11 cellular contexts compared by ENCODE assay signal in the genomic region with DNA sequence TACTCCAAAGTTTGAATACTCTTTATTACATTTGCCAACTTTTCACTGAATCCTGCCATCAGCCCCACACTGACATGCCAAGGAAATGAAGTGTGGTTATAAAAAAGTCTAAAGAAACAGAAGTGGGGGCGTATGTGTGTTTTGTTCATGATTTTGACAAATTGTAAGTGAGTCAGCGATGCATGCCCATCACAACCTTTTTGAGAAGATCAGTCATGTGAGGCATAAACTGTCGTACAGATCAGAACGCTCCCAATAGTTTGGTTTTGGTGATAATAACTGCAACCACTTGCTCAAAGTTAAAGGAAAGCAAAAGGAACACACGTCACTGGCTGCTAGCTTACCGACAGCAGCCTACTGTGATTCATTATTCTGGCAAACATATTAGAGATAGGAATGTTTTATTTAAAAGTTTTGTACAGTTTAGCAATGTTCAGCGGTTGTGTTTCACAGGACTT.
A peak's percentile ranks its signal among the peaks of the same experiment; 100 is the strongest.
DNase-seq lines count a peak whose midpoint lies in the region; ATAC-seq and TF ChIP-seq lines count a peak whose summit lies in the region.
"Had no signal": no experiment of that assay in that cellular context is flagged by ENCODE, and none has a peak within 500 bp of the region (broad histone marks: within the 10 kb centered on the region; RNA-seq: fewer than 3 reads in every experiment).

No MANE protein-coding gene starts in this region.

- H3F3A ChIP-seq in SK-N-SH (replicated peaks; ENCODE audit: insufficient read depth), result peaks cover 12% of the 10 kb centered on the region

- peak; percentile 20 for DNase-seq in activated CD4-positive, alpha-beta memory T cell treated with anti-CD3 and anti-CD28 coated beads for 36 hours
- DNase-seq in activated CD4-positive, alpha-beta memory T cell treated with anti-CD3 and anti-CD28 coated beads, Interleukin-2, amount 10 ng/mL, durations not matched to agents 7 days and 5 days, result no peak
- DNase-seq in SK-N-SH (no peak), Right ventricle myocardium superior (no peak), HuH-7 (ENCODE audit: low spot score) (no peak), NCI-H128 (lab: John Stamatoyannopoulos, UW; ENCODE audit: unreplicated experiment) (no peak)
- DNase-seq in stimulated activated naive CD8-positive, alpha-beta T cell treated with anti-CD3 and anti-CD28 coated beads, Interleukin-15, amount 100 ng/mL, for 72 hours, result peak in 1 of 2 donors; percentile 10
- no peak for DNase-seq in stimulated activated naive CD4-positive, alpha-beta T cell (lab: John Stamatoyannopoulos, UW)
- DNase-seq: AML-193; effector memory CD4-positive, alpha-beta T cell; Karpas-422 had no signal

- no peak for TF ChIP-seq RAD21 in SK-N-SH (IDR thresholded peaks at IDR 0.05; ENCODE audit: low read length)

- no peaks in the 10 kb centered on the region for H3K4me1 Mint-ChIP-seq in activated CD4-positive, alpha-beta memory T cell treated with anti-CD3 and anti-CD28 coated beads for 36 hours (ENCODE audit: low read depth)
- H3K4me1 Mint-ChIP-seq in activated CD4-positive, alpha-beta memory T cell treated with anti-CD3 and anti-CD28 coated beads, Interleukin-2, amount 10 ng/mL, durations not matched to agents 7 days and 5 days, result no peaks in the 10 kb centered on the region
- no peaks in the 10 kb centered on the region for H3K4me1 Mint-ChIP-seq in stimulated activated naive CD8-positive, alpha-beta T cell treated with anti-CD3 and anti-CD28 coated beads, Interleukin-15, amount 100 ng/mL, for 72 hours

- H3K27me3 Mint-ChIP-seq in activated CD4-positive, alpha-beta memory T cell treated with anti-CD3 and anti-CD28 coated beads for 36 hours, result no peaks in the 10 kb centered on the region
- H3K27me3 Mint-ChIP-seq in activated CD4-positive, alpha-beta memory T cell treated with anti-CD3 and anti-CD28 coated beads, Interleukin-2, amount 10 ng/mL, durations not matched to agents 7 days and 5 days, result no peaks in the 10 kb centered on the region
- H3K27me3 Mint-ChIP-seq in stimulated activated naive CD8-positive, alpha-beta T cell treated with anti-CD3 and anti-CD28 coated beads, Interleukin-15, amount 100 ng/mL, for 72 hours, result no peaks in the 10 kb centered on the region

- H3K4me2 ChIP-seq in SK-N-SH, result peak overlapping the region; percentile 41

- H3K27me3 ChIP-seq in SK-N-SH (ENCODE audit: insufficient read depth), result no peaks in the 10 kb centered on the region

- no peaks in the 10 kb centered on the region for H3K9me2 ChIP-seq in SK-N-SH

- CTCF ChIA-PET in activated CD4-positive, alpha-beta memory T cell treated with anti-CD3 and anti-CD28 coated beads for 36 hours (lab: Charles Lee), result no interaction called here
- CTCF ChIA-PET in activated CD4-positive, alpha-beta memory T cell treated with anti-CD3 and anti-CD28 coated beads, Interleukin-2, amount 10 ng/mL, durations not matched to agents 7 days and 5 days (lab: Charles Lee), result no interaction called here
- CTCF ChIA-PET in SK-N-SH (lab: Yijun Ruan, JAX), result no interaction called here

- no peak for TF ChIP-seq EP300 in SK-N-SH (IDR thresholded peaks at IDR 0.05; ENCODE audit: borderline replicate concordance in 1 of 2, low read depth in 1 of 2, low read length in 1 of 2)

- H3K4me1 ChIP-seq in SK-N-SH (ENCODE audit: control insufficient read depth in 1 of 2, insufficient read depth in 2 of 2, low read depth in 1 of 2, low read length in 1 of 2), result no peaks in the 10 kb centered on the region; a peak in 2 of 4 replicates

- POLR2A ChIA-PET in activated CD4-positive, alpha-beta memory T cell treated with anti-CD3 and anti-CD28 coated beads for 36 hours (lab: Charles Lee), result no interaction called here
- POLR2A ChIA-PET in activated CD4-positive, alpha-beta memory T cell treated with anti-CD3 and anti-CD28 coated beads, Interleukin-2, amount 10 ng/mL, durations not matched to agents 7 days and 5 days (lab: Charles Lee), result no interaction called here
- POLR2A ChIA-PET in SK-N-SH (lab: Yijun Ruan, JAX), result no interaction called here

- 47% methylated on average over 7 of the region's 7 CpGs for WGBS in SK-N-SH (ENCODE audit: low lambda C conversion rate)

- no peak overlapping the region for H3K27ac Mint-ChIP-seq in activated CD4-positive, alpha-beta memory T cell treated with anti-CD3 and anti-CD28 coated beads for 36 hours
- no peak overlapping the region for H3K27ac Mint-ChIP-seq in activated CD4-positive, alpha-beta memory T cell treated with anti-CD3 and anti-CD28 coated beads, Interleukin-2, amount 10 ng/mL, durations not matched to agents 7 days and 5 days
- H3K27ac Mint-ChIP-seq in stimulated activated naive CD8-positive, alpha-beta T cell treated with anti-CD3 and anti-CD28 coated beads, Interleukin-15, amount 100 ng/mL, for 72 hours, result no peak overlapping the region

- H3K4me3 Mint-ChIP-seq in activated CD4-positive, alpha-beta memory T cell treated with anti-CD3 and anti-CD28 coated beads for 36 hours, result no peak overlapping the region
- no peak overlapping the region for H3K4me3 Mint-ChIP-seq in activated CD4-positive, alpha-beta memory T cell treated with anti-CD3 and anti-CD28 coated beads, Interleukin-2, amount 10 ng/mL, durations not matched to agents 7 days and 5 days
- H3K4me3 Mint-ChIP-seq in stimulated activated naive CD8-positive, alpha-beta T cell treated with anti-CD3 and anti-CD28 coated beads, Interleukin-15, amount 100 ng/mL, for 72 hours, result peak overlapping the region in 1 of 2 donors; percentile 17

- H3K79me2 ChIP-seq in SK-N-SH (ENCODE audit: insufficient read depth), result no peaks in the 10 kb centered on the region

- peak overlapping the region; percentile 17; the same call in 1 of the 2 replicates for H3K9ac ChIP-seq in SK-N-SH

- no peaks in the 10 kb centered on the region for H3K9me3 ChIP-seq in SK-N-SH

- no peaks in the 10 kb centered on the region for H3K36me3 ChIP-seq in SK-N-SH (replicated peaks in 1 of 2; ENCODE audit: control insufficient read depth in 1 of 2, insufficient read depth in 2 of 2, low read length in 1 of 2)

- peak overlapping the region; percentile 80; the same call in 1 of the 2 replicates for H2AFZ ChIP-seq in SK-N-SH (ENCODE audit: low read depth)

- no peaks in the 10 kb centered on the region for H4K20me1 ChIP-seq in SK-N-SH (ENCODE audit: insufficient read depth)

- no peaks in the 10 kb centered on the region for H3K36me3 Mint-ChIP-seq in activated CD4-positive, alpha-beta memory T cell treated with anti-CD3 and anti-CD28 coated beads for 36 hours
- no peaks in the 10 kb centered on the region for H3K36me3 Mint-ChIP-seq in activated CD4-positive, alpha-beta memory T cell treated with anti-CD3 and anti-CD28 coated beads, Interleukin-2, amount 10 ng/mL, durations not matched to agents 7 days and 5 days (ENCODE audit: low read depth)

- no peaks in the 10 kb centered on the region for H3K9me3 Mint-ChIP-seq in activated CD4-positive, alpha-beta memory T cell treated with anti-CD3 and anti-CD28 coated beads for 36 hours
- no peaks in the 10 kb centered on the region for H3K9me3 Mint-ChIP-seq in activated CD4-positive, alpha-beta memory T cell treated with anti-CD3 and anti-CD28 coated beads, Interleukin-2, amount 10 ng/mL, durations not matched to agents 7 days and 5 days
- no peaks in the 10 kb centered on the region for H3K9me3 Mint-ChIP-seq in stimulated activated naive CD8-positive, alpha-beta T cell treated with anti-CD3 and anti-CD28 coated beads, Interleukin-15, amount 100 ng/mL, for 72 hours

- H3K4me3 ChIP-seq in SK-N-SH (ENCODE audit: low read depth in 2 of 2, low read length in 1 of 2), result 0 out of 4 replicates have a peak overlapping the region, but pooled peaks of 1 of the 2 experiments have one; percentile 17

- peak; percentile 76 for ATAC-seq in Right ventricle myocardium superior (ENCODE audit: poor library complexity)
- ATAC-seq in stimulated activated naive CD8-positive, alpha-beta T cell treated with anti-CD3 and anti-CD28 coated beads, Interleukin-15, amount 100 ng/mL, for 72 hours, result peak; percentile 86

- no peak for TF ChIP-seq CTCF in SK-N-SH (IDR thresholded peaks at IDR 0.05)

- peak overlapping the region; percentile 53 to 57; a peak in 3 of 4 replicates for H3K27ac ChIP-seq in SK-N-SH (ENCODE audit: low read depth in 2 of 2, low read length in 1 of 2)

- intact Hi-C loops in activated CD4-positive, alpha-beta memory T cell treated with anti-CD3 and anti-CD28 coated beads for 36 hours (cut with micrococcal nuclease), result loop anchor here (1.0 kb wide), 2 partner anchors 32 to 79 kb away; no protein-coding TSS in a partner anchor
- intact Hi-C loops in Right ventricle myocardium superior (cut with DNase I), result no loop called here

TF ChIP-seq in SK-N-SH, 30 proteins besides CTCF, POLR2A, EP300 and RAD21:
- TF ChIP-seq, protein P1, sequence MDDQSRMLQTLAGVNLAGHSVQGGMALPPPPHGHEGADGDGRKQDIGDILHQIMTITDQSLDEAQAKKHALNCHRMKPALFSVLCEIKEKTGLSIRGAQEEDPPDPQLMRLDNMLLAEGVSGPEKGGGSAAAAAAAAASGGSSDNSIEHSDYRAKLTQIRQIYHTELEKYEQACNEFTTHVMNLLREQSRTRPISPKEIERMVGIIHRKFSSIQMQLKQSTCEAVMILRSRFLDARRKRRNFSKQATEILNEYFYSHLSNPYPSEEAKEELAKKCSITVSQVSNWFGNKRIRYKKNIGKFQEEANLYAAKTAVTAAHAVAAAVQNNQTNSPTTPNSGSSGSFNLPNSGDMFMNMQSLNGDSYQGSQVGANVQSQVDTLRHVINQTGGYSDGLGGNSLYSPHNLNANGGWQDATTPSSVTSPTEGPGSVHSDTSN (IDR thresholded peaks at IDR 0.05), result peak; percentile 46; the same call in 1 of the 2 replicates
- peak; percentile 8; the same call in 1 of the 2 replicates for TF ChIP-seq NFIC (IDR thresholded peaks at IDR 0.05; ENCODE audit: borderline replicate concordance)
- TF ChIP-seq FOXM1 (IDR thresholded peaks at IDR 0.05; ENCODE audit: low read depth), result no peak
- TF ChIP-seq, protein P2, sequence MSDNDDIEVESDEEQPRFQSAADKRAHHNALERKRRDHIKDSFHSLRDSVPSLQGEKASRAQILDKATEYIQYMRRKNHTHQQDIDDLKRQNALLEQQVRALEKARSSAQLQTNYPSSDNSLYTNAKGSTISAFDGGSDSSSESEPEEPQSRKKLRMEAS (IDR thresholded peaks at IDR 0.05; ENCODE audit: low read depth), result no peak
- no peak for TF ChIP-seq EZH2phosphoT487 (IDR thresholded peaks at IDR 0.05; ENCODE audit: borderline replicate concordance, low read depth)
- TF ChIP-seq RCOR1 (IDR thresholded peaks at IDR 0.05; ENCODE audit: low read length), result no peak
- TF ChIP-seq RFX5 (IDR thresholded peaks at IDR 0.05; ENCODE audit: low read length), result no peak
- TF ChIP-seq SMC3 (IDR thresholded peaks at IDR 0.05; ENCODE audit: low read depth, low read length), result no peak
- no peak for TF ChIP-seq YY1 (IDR thresholded peaks at IDR 0.05; ENCODE audit: low read depth)
- peak; percentile 28; the same call in 1 of the 2 replicates for TF ChIP-seq TCF12 (IDR thresholded peaks at IDR 0.05)
- peak; percentile 25; the same call in 1 of the 2 replicates for TF ChIP-seq FOSL2 (IDR thresholded peaks at IDR 0.05; ENCODE audit: borderline replicate concordance, low read depth)
- no peak for TF ChIP-seq FOXJ3 (CRISPR knock-in tag; IDR thresholded peaks at IDR 0.05)
TF ChIP-seq in SK-N-SH: peak in this region for 4.
